10 cellular contexts compared by ENCODE assay signal in genomic region chr2:170505631-170506270, GRCh38.
DNase-seq lines count a peak whose midpoint lies in the region; ATAC-seq, FAIRE-seq and TF ChIP-seq lines count a peak whose summit lies in the region.
"Had no signal": no experiment of that assay in that cellular context is flagged by ENCODE, and none has a peak within 500 bp of the region (broad histone marks: within the 10 kb centered on the region; RNA-seq: fewer than 3 reads in every experiment).

No MANE protein-coding gene starts in this region.

- no peaks in the 10 kb centered on the region for H4K20me1 ChIP-seq in PC-9 (ENCODE audit: insufficient read depth)

- WGBS in ectodermal cell, 2 experiments: 19 to 28% methylated on average over 3 to 6 of the region's 6 CpGs
- 32 to 41% methylated on average over 6 of the region's 6 CpGs for WGBS in lung, 2 donors
- 46 to 76% (median 74%) methylated on average over 6 of the region's 6 CpGs for WGBS in small intestine, 3 donors

- ATAC-seq in lung (ENCODE audit: insufficient read depth, low FRiP score) (no peak), thoracic aorta (ENCODE audit: insufficient number of reproducible peaks, low FRiP score, low read depth) (peak; percentile 63)
- ATAC-seq: HCT116 had no signal

- POLR2A ChIA-PET in PC-9 (lab: Charles Lee; ENCODE audit: unreplicated experiment): no interaction called here

- H3K9me3 ChIP-seq in ectodermal cell (ENCODE audit: control insufficient read depth, low read length): no peaks in the 10 kb centered on the region
- H3K9me3 ChIP-seq in lung (ENCODE audit: control insufficient read depth in 2 of 2, insufficient read depth in 1 of 2, low read length in 1 of 2): no peaks in the 10 kb centered on the region
- H3K9me3 ChIP-seq in thoracic aorta: no peaks in the 10 kb centered on the region
- H3K9me3 ChIP-seq in small intestine (ENCODE audit: control insufficient read depth, low read depth): no peaks in the 10 kb centered on the region
- no peaks in the 10 kb centered on the region for H3K9me3 ChIP-seq in PC-9 (ENCODE audit: insufficient read depth, low read depth)

- intact Hi-C loops in PC-9 (cut with micrococcal nuclease; ENCODE audit: unreplicated experiment): no loop called here

- DNase-seq in NCI-H510A treated with DMSO at 0.1 percent for 48 hours (lab: John Stamatoyannopoulos, UW): peak; percentile 37
- DNase-seq in NCI-H510A (lab: John Stamatoyannopoulos, UW): no peak
- peak; percentile 30 for DNase-seq in lung (ENCODE audit: low spot score)
- DNase-seq in thoracic aorta (ENCODE audit: low spot score): no peak
- no peak for DNase-seq in small intestine
- no peak for DNase-seq in PC-9
- DNase-seq in ACHN: no peak

- H2AFZ ChIP-seq in PC-9: no peak overlapping the region

- peak overlapping the region; percentile 55 for H3K27ac ChIP-seq in ectodermal cell (ENCODE audit: insufficient read depth, low read depth, low read length, poor library complexity, severe bottlenecking)
- H3K27ac ChIP-seq in lung (ENCODE audit: low read depth in 1 of 2, low read length in 1 of 2): peak overlapping the region; percentile 23 to 51
- H3K27ac ChIP-seq in thoracic aorta: peak overlapping the region; percentile 59 to 61
- H3K27ac ChIP-seq in small intestine (ENCODE audit: low read depth in 1 of 2, low read length in 1 of 2): peak overlapping the region in 1 of 2 donors; percentile 55
- no peak overlapping the region for H3K27ac ChIP-seq in PC-9

- H3K4me3 ChIP-seq in ectodermal cell (ENCODE audit: insufficient read depth, low read depth, low read length) (no peak overlapping the region), lung (no peak overlapping the region), thoracic aorta (peak overlapping the region; percentile 60), small intestine (ENCODE audit: low read depth in 1 of 2, low read length in 2 of 2) (no peak overlapping the region), PC-9 (no peak overlapping the region)

- H3K36me3 ChIP-seq in ectodermal cell (ENCODE audit: control insufficient read depth, insufficient read depth, low read length) (no peaks in the 10 kb centered on the region), lung (ENCODE audit: control insufficient read depth in 2 of 2, insufficient read depth in 2 of 2, low read length in 2 of 2) (no peaks in the 10 kb centered on the region), thoracic aorta (no peaks in the 10 kb centered on the region), small intestine (ENCODE audit: control insufficient read depth in 2 of 2, insufficient read depth in 2 of 2, low read length in 2 of 2) (no peaks in the 10 kb centered on the region), PC-9 (ENCODE audit: low read depth) (no peaks in the 10 kb centered on the region)

- CTCF ChIA-PET in PC-9 (lab: Charles Lee): no interaction called here

- BruUV-seq in PC-9 (replicated peaks; lab: Mats Ljungman, UMichigan): no TSS peak

- no peaks in the 10 kb centered on the region for H3F3A ChIP-seq in PC-9 (ENCODE audit: insufficient read depth, low read depth)

- TF ChIP-seq CTCF in lung (IDR thresholded peaks at IDR 0.05; ENCODE audit: control extremely low read depth, extremely low read depth) (no peak), thoracic aorta (IDR thresholded peaks at IDR 0.05) (no peak), PC-9 (conservative IDR thresholded peaks at IDR 0.05) (no peak)

- H3K27me3 ChIP-seq in ectodermal cell (ENCODE audit: control insufficient read depth, insufficient read depth, low read length, poor library complexity, severe bottlenecking): no peaks in the 10 kb centered on the region
- no peaks in the 10 kb centered on the region for H3K27me3 ChIP-seq in lung (ENCODE audit: control insufficient read depth, insufficient read depth)
- H3K27me3 ChIP-seq in thoracic aorta (replicated peaks; ENCODE audit: insufficient read depth): no peaks in the 10 kb centered on the region
- no peaks in the 10 kb centered on the region for H3K27me3 ChIP-seq in small intestine (ENCODE audit: control insufficient read depth in 2 of 2, insufficient read depth in 2 of 2, low read length in 2 of 2)
- no peaks in the 10 kb centered on the region for H3K27me3 ChIP-seq in PC-9 (ENCODE audit: insufficient read depth, low read depth)

- H3K4me2 ChIP-seq in PC-9: no peak overlapping the region

- H3K9me2 ChIP-seq in PC-9 (ENCODE audit: insufficient read depth): no peaks in the 10 kb centered on the region

- no peak for FAIRE-seq in small intestine (lab: Jason Lieb, UNC)
- FAIRE-seq: bronchial epithelial cell had no signal

- H3K79me2 ChIP-seq in PC-9 (ENCODE audit: low read depth): no peaks in the 10 kb centered on the region

- in situ Hi-C loops in ACHN (cut with HindIII; ENCODE audit: low pct_ligation_motif_present, low pct_unique_long_range_greater_than_20kb, low sequenced_read_pairs): no loop called here

- H3K4me1 ChIP-seq in ectodermal cell (ENCODE audit: control insufficient read depth, insufficient read depth, low read length) (peaks cover 39% of the 10 kb centered on the region), lung (ENCODE audit: control insufficient read depth in 2 of 2, insufficient read depth in 2 of 2, low read length in 2 of 2) (no peaks in the 10 kb centered on the region), thoracic aorta (ENCODE audit: control insufficient read depth in 1 of 2, low read depth in 2 of 2) (peaks cover 8 to 23% of the 10 kb centered on the region in 2 donors), small intestine (ENCODE audit: control insufficient read depth in 2 of 2, insufficient read depth in 1 of 2, low read depth in 1 of 2, low read length in 1 of 2) (no peaks in the 10 kb centered on the region), PC-9 (replicated peaks; ENCODE audit: insufficient read depth) (no peaks in the 10 kb centered on the region)

Comparison
In these comparisons a context has a peak if more than half of its experiments do, and no peak if none do; other contexts are left out.
1. DNase-seq: peak in NCI-H510A treated with DMSO at 0.1 percent for 48 hours (single experiment) and lung (single experiment); none in NCI-H510A (single experiment), thoracic aorta (single experiment), small intestine (single experiment), PC-9 (0 of 2) and ACHN (single experiment).